ENCODE assay signal across 7 cellular contexts in genomic region chr13:72542241-72542640, GRCh38.
"Had no signal": no experiment of that assay in that cellular context is flagged by ENCODE, and none has a peak within 500 bp of the region (broad histone marks: within the 10 kb centered on the region; RNA-seq: fewer than 3 reads in every experiment).

No MANE protein-coding gene starts in this region.

- FAIRE-seq: H1, H54, HTR-8/SVneo had no signal

- H3K4me2 ChIP-seq: GM23338 had no signal

- H2AFZ ChIP-seq: GM23338 had no signal

- H3K27ac Mint-ChIP-seq: GM23338, H9 had no signal

- H3K4me3 ChIP-seq: GM23338 had no signal

- DNase-seq: H9, HCEC 1CT, IMR-90 had no signal

- H3K9me3 Mint-ChIP-seq: GM23338, H9 had no signal

- ATAC-seq: GM23338 had no signal

- H3K4me1 Mint-ChIP-seq: GM23338, H9 had no signal

- H3K4me3 Mint-ChIP-seq: GM23338, H9 had no signal
